ENCODE assay signal across 1 cellular context in the genomic region with DNA sequence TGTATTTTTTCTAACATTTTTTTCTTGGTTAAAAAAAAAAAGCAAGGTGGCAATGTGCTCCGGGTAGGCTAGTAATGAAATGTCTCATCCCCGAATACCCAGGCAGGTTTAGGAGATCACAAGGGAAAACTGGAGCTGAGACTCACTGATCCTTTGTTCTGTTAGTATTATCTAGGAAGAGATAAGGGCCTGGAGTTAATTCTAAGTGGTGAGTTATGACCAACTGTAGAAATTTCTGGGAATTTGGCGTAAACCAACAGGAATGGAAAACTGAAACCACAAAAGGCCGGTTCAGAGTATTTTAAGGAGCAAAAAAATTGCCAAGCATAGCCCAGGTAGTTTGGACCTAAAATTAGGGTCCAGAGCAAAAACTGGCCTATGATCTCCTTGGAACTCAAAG.
A peak's percentile ranks its signal among the peaks of the same experiment; 100 is the strongest.
TF ChIP-seq lines count a peak whose summit lies in the region.

No MANE protein-coding gene starts in this region.

TF ChIP-seq in HepG2, 621 proteins besides CTCF, POLR2A, EP300 and RAD21:
- TF ChIP-seq ZNF670 (CRISPR knock-in tag; IDR thresholded peaks at IDR 0.05; ENCODE audit: borderline replicate concordance) (no peak), POLR2G (IDR thresholded peaks at IDR 0.05; ENCODE audit: low read depth, low read length) (0 out of 2 replicates have a peak, but pooled peaks have one; percentile 7)
- TF ChIP-seq, protein P1, sequence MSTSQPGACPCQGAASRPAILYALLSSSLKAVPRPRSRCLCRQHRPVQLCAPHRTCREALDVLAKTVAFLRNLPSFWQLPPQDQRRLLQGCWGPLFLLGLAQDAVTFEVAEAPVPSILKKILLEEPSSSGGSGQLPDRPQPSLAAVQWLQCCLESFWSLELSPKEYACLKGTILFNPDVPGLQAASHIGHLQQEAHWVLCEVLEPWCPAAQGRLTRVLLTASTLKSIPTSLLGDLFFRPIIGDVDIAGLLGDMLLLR (CRISPR knock-in tag; IDR thresholded peaks at IDR 0.05), result no peak
TF ChIP-seq in HepG2: peak in this region for 1.
